19 cellular contexts compared by ENCODE assay signal in genomic region chr6:168216741-168217140, GRCh38.
DNase-seq lines count a peak whose midpoint lies in the region; ATAC-seq and TF ChIP-seq lines count a peak whose summit lies in the region.
"Had no signal": no experiment of that assay in that cellular context is flagged by ENCODE, and none has a peak within 500 bp of the region (broad histone marks: within the 10 kb centered on the region; RNA-seq: fewer than 3 reads in every experiment).

No MANE protein-coding gene starts in this region.

- intact Hi-C loops in Right ventricle myocardium inferior (cut with DNase I) (no loop called here), right cardiac atrium (cut with DNase I) (no loop called here), sciatic nerve (cut with DNase I) (no loop called here)

- WGBS in right cardiac atrium, result 70% methylated on average over 14 of the region's 14 CpGs

- no peak for ATAC-seq in Right ventricle myocardium inferior
- no peak for ATAC-seq in right cardiac atrium
- peak; percentile 36 for ATAC-seq in sciatic nerve
- no peak for ATAC-seq in GM18505 (IDR thresholded peaks at IDR 0.05; ENCODE audit: unreplicated experiment)
- ATAC-seq: activated CD8-positive, alpha-beta memory T cell treated with anti-CD3 and anti-CD28 coated beads, Interleukin-2, amount 10 ng/mL, durations not matched to agents 7 days and 5 days had no signal

- DNase-seq in Right ventricle myocardium inferior (ENCODE audit: missing footprints), result peak; percentile 27
- DNase-seq in right cardiac atrium, result no peak
- peak; percentile 70 for DNase-seq in astrocyte of the hippocampus (ENCODE audit: low read depth, low spot score)
- peak; percentile 58 for DNase-seq in medulla oblongata (ENCODE audit: extremely low spot score)
- no peak for DNase-seq in sciatic nerve (ENCODE audit: low spot score)
- DNase-seq in activated CD8-positive, alpha-beta memory T cell treated with anti-CD3 and anti-CD28 coated beads for 24 hours, result no peak
- no peak for DNase-seq in activated CD8-positive, alpha-beta memory T cell treated with anti-CD3 and anti-CD28 coated beads, Interleukin-2, amount 50 U/mL, for 4 hours
- DNase-seq: 8988T; activated CD4-positive, alpha-beta T cell treated with anti-CD3 and anti-CD28 coated beads for 4 hours; activated CD8-positive, alpha-beta memory T cell treated with anti-CD3 and anti-CD28 coated beads, Interleukin-2, amount 10 ng/mL, durations not matched to agents 7 days and 5 days; activated naive CD8-positive, alpha-beta T cell treated with anti-CD3 and anti-CD28 coated beads for 36 hours; NCI-H1092 treated with DMSO at 0.1 percent for 48 hours; NCI-H2081 treated with DMSO at 0.1 percent for 48 hours; NCI-H524; occipital lobe; sigmoid colon had no signal

- peaks cover 4% of the 10 kb centered on the region for H3K4me1 ChIP-seq in right cardiac atrium (ENCODE audit: control insufficient read depth, insufficient read depth, low read length)
- H3K4me1 ChIP-seq: suprapubic skin, vagina had no signal

- no peak overlapping the region for H3K4me3 ChIP-seq in right cardiac atrium (ENCODE audit: low read length)
- H3K4me3 ChIP-seq: sigmoid colon, suprapubic skin, vagina had no signal

- no peaks in the 10 kb centered on the region for H3K9me3 ChIP-seq in right cardiac atrium (ENCODE audit: control insufficient read depth, low read length)
- H3K9me3 ChIP-seq: sigmoid colon, suprapubic skin, vagina had no signal

- no peaks in the 10 kb centered on the region for H3K27me3 ChIP-seq in right cardiac atrium (ENCODE audit: control insufficient read depth, insufficient read depth)
- H3K27me3 ChIP-seq: sigmoid colon, suprapubic skin, vagina had no signal

- TF ChIP-seq POLR2A in GM18505 (IDR thresholded peaks at IDR 0.05; ENCODE audit: borderline replicate concordance, extremely low read depth, insufficient read depth, insufficient read length), result no peak

- no peak overlapping the region for H3K27ac ChIP-seq in right cardiac atrium (ENCODE audit: low read length)
- H3K27ac ChIP-seq: sigmoid colon, suprapubic skin, vagina had no signal

Comparison
In these comparisons a context has a peak if more than half of its experiments do, and no peak if none do; other contexts are left out.
1. DNase-seq: peak in Right ventricle myocardium inferior (single experiment), astrocyte of the hippocampus (single experiment) and medulla oblongata (single experiment); none in right cardiac atrium (0 of 3), sciatic nerve (single experiment), activated CD8-positive, alpha-beta memory T cell treated with anti-CD3 and anti-CD28 coated beads for 24 hours (single experiment) and activated CD8-positive, alpha-beta memory T cell treated with anti-CD3 and anti-CD28 coated beads, Interleukin-2, amount 50 U/mL, for 4 hours (single experiment).